ENCODE assay signal across 8 cellular contexts in genomic region chr9:32572900-32573523, GRCh38. TPM values are rescaled to one million over a fixed set of nuclear protein-coding genes. Genes with fewer than 3 reads are reported as not detected.
A peak's percentile ranks its signal among the peaks of the same experiment; 100 is the strongest.
DNase-seq lines count a peak whose midpoint lies in the region; ATAC-seq and TF ChIP-seq lines count a peak whose summit lies in the region.

TSS of gene NDUFB6 (minus strand) at chr9:32573159. CDS start at chr9:32573060, 99 bp downstream.

- peak within 1 kb of the TSS; percentile 94 for H3K27ac Mint-ChIP-seq in activated naive CD8-positive, alpha-beta T cell
- H3K27ac Mint-ChIP-seq in osteocyte (ENCODE audit: unreplicated experiment), result peak within 1 kb of the TSS; percentile 98

- peak within 1 kb of the TSS; percentile 99 for H3K4me3 Mint-ChIP-seq in activated naive CD8-positive, alpha-beta T cell
- H3K4me3 Mint-ChIP-seq in osteocyte (ENCODE audit: unreplicated experiment), result peak within 1 kb of the TSS; percentile 95

- CTCF ChIA-PET in GM10248 (lab: Yijun Ruan, JAX), result interaction anchor here (1.1 to 20.3 kb wide), 15 partner anchors 9 to 399 kb away, joined by 3 to 872 read pairs (median 9); partner anchors contain the start of genes ACO1, SMIM27 and TOPORS

- peaks cover 30% of the 10 kb centered on the region for H3K4me1 Mint-ChIP-seq in activated naive CD8-positive, alpha-beta T cell (ENCODE audit: low read depth)
- H3K4me1 Mint-ChIP-seq in osteocyte (ENCODE audit: unreplicated experiment), result peaks cover 22% of the 10 kb centered on the region

- H3K27ac ChIP-seq in thymus (ENCODE audit: low read depth), result peak within 1 kb of the TSS; percentile 99

- peaks cover 5% of the 10 kb centered on the region for H3K36me3 ChIP-seq in thymus (ENCODE audit: control insufficient read depth, insufficient read depth)

- peak; percentile 90 for DNase-seq in GM10248 (ENCODE audit: extremely low spot score)
- peak; percentile 94 for DNase-seq in NCI-H1105 (lab: John Stamatoyannopoulos, UW)
- DNase-seq in SKM-1 treated with dmso at 0.1 percent for 144 hours (lab: John Stamatoyannopoulos, UW; ENCODE audit: unreplicated experiment), result peak; percentile 87
- DNase-seq in glomerular visceral epithelial cell (ENCODE audit: extremely low spot score), result peak; percentile 89
- DNase-seq in osteocyte (ENCODE audit: extremely low spot score, unreplicated experiment), result peak; percentile 95

- TF ChIP-seq CTCF in GM10248 (IDR thresholded peaks at IDR 0.05; ENCODE audit: control extremely low read depth, extremely low read depth, low read depth, missing control alignments) (no peak), osteocyte (IDR thresholded peaks at IDR 0.05) (no peak)

- H3K4me1 ChIP-seq in thymus (ENCODE audit: control insufficient read depth, insufficient read depth, low read length), result no peaks in the 10 kb centered on the region

- no peaks in the 10 kb centered on the region for H3K9me3 Mint-ChIP-seq in activated naive CD8-positive, alpha-beta T cell (ENCODE audit: low read depth)
- no peaks in the 10 kb centered on the region for H3K9me3 Mint-ChIP-seq in osteocyte (ENCODE audit: unreplicated experiment)

- H3K27me3 ChIP-seq in thymus (ENCODE audit: control insufficient read depth, insufficient read depth), result peaks cover 3% of the 10 kb centered on the region

- H3K4me3 ChIP-seq in thymus (ENCODE audit: low read length), result peak within 1 kb of the TSS; percentile 77

- H3K36me3 Mint-ChIP-seq in activated naive CD8-positive, alpha-beta T cell, result peaks cover 6% of the 10 kb centered on the region
- H3K36me3 Mint-ChIP-seq in osteocyte (ENCODE audit: unreplicated experiment), result peaks cover 4% of the 10 kb centered on the region

- H3K9me3 ChIP-seq in thymus (ENCODE audit: control insufficient read depth), result no peaks in the 10 kb centered on the region

- under 1% methylated on average over 36 of the region's 36 CpGs for WGBS in thymus

- no peaks in the 10 kb centered on the region for H3K27me3 Mint-ChIP-seq in activated naive CD8-positive, alpha-beta T cell
- peaks cover 19% of the 10 kb centered on the region for H3K27me3 Mint-ChIP-seq in osteocyte (ENCODE audit: unreplicated experiment)

- peak; percentile 80 for ATAC-seq in HG02623 (IDR thresholded peaks at IDR 0.05; ENCODE audit: unreplicated experiment)

- POLR2A ChIA-PET in GM10248 (lab: Yijun Ruan, JAX), result interaction anchor here (0.6 kb wide), 1 partner anchor 174 kb away, joined by 3 read pairs; no protein-coding TSS in a partner anchor

RNA-seq across cellular contexts. Expression of gene NDUFB6, which starts in this region (rescaled TPM):
- 47.6 and 49.8 TPM in 2 replicates for total RNA-seq in osteocyte
- polyA plus RNA-seq in thymus, result 42.9 TPM

Comparison
In these comparisons a context has a peak if more than half of its experiments do, and no peak if none do; other contexts are left out.
1. Peak in every context shown above with its lines: DNase-seq, ATAC-seq, H3K4me3 ChIP-seq and H3K27ac ChIP-seq.